Comparison of ENCODE assay signal across 12 cellular contexts in genomic region chr5:150559088-150559487, GRCh38.
"Had no signal": no experiment of that assay in that cellular context is flagged by ENCODE, and none has a peak within 500 bp of the region (broad histone marks: within the 10 kb centered on the region; RNA-seq: fewer than 3 reads in every experiment).

No MANE protein-coding gene starts in this region.

- H3K9me3 ChIP-seq: gastroesophageal sphincter, ovary, suprapubic skin, upper lobe of left lung had no signal

- H3K27me3 Mint-ChIP-seq: activated CD4-positive, alpha-beta T cell treated with anti-CD3 and anti-CD28 coated beads, Interleukin-2, amount 10 ng/mL, durations not matched to agents 7 days and 5 days had no signal

- H3K36me3 ChIP-seq: ovary had no signal

- H3K4me1 Mint-ChIP-seq: activated CD4-positive, alpha-beta T cell treated with anti-CD3 and anti-CD28 coated beads, Interleukin-2, amount 10 ng/mL, durations not matched to agents 7 days and 5 days; activated naive CD4-positive, alpha-beta T cell treated with anti-CD3 and anti-CD28 coated beads, Interleukin-2, amount 10 ng/mL, durations not matched to agents 7 days and 5 days had no signal

- H3K27ac ChIP-seq: ovary, skin epidermis, suprapubic skin, upper lobe of left lung had no signal

- H3K4me3 ChIP-seq: gastroesophageal sphincter, ovary, skin epidermis, suprapubic skin, upper lobe of left lung had no signal

- H3K36me3 Mint-ChIP-seq: activated naive CD4-positive, alpha-beta T cell treated with anti-CD3 and anti-CD28 coated beads, Interleukin-2, amount 10 ng/mL, durations not matched to agents 7 days and 5 days had no signal

- H3K9me3 Mint-ChIP-seq: activated CD4-positive, alpha-beta T cell treated with anti-CD3 and anti-CD28 coated beads, Interleukin-2, amount 10 ng/mL, durations not matched to agents 7 days and 5 days; activated naive CD4-positive, alpha-beta T cell treated with anti-CD3 and anti-CD28 coated beads, Interleukin-2, amount 10 ng/mL, durations not matched to agents 7 days and 5 days had no signal

- H3K4me3 Mint-ChIP-seq: activated CD4-positive, alpha-beta T cell treated with anti-CD3 and anti-CD28 coated beads, Interleukin-2, amount 10 ng/mL, durations not matched to agents 7 days and 5 days; activated naive CD4-positive, alpha-beta T cell treated with anti-CD3 and anti-CD28 coated beads, Interleukin-2, amount 10 ng/mL, durations not matched to agents 7 days and 5 days; neural crest cell had no signal

- ATAC-seq: gastroesophageal sphincter; left colon; stimulated activated naive CD8-positive, alpha-beta T cell treated with anti-CD3 and anti-CD28 coated beads, Interleukin-15, Interleukin-2, amounts not matched to agents 100 U/mL and 50 U/mL, for 24 hours had no signal

- H3K27ac Mint-ChIP-seq: activated CD4-positive, alpha-beta T cell treated with anti-CD3 and anti-CD28 coated beads, Interleukin-2, amount 10 ng/mL, durations not matched to agents 7 days and 5 days; activated naive CD4-positive, alpha-beta T cell treated with anti-CD3 and anti-CD28 coated beads, Interleukin-2, amount 10 ng/mL, durations not matched to agents 7 days and 5 days had no signal

- H3K27me3 ChIP-seq: gastroesophageal sphincter, ovary, suprapubic skin, upper lobe of left lung had no signal

- DNase-seq: activated CD4-positive, alpha-beta T cell treated with anti-CD3 and anti-CD28 coated beads, Interleukin-2, amount 10 ng/mL, durations not matched to agents 7 days and 5 days; activated naive CD4-positive, alpha-beta T cell treated with anti-CD3 and anti-CD28 coated beads, Interleukin-2, amount 10 ng/mL, durations not matched to agents 7 days and 5 days; ovary; stimulated activated CD4-positive, alpha-beta T cell treated with anti-CD3 and anti-CD28 coated beads, Interleukin-15, amount 100 ng/mL, for 24 hours; stimulated activated CD4-positive, alpha-beta T cell treated with anti-CD3 and anti-CD28 coated beads, Interleukin-4, amount 100 ng/mL, for 1 hour; stimulated activated naive CD8-positive, alpha-beta T cell treated with anti-CD3 and anti-CD28 coated beads, Interleukin-15, Interleukin-2, amounts not matched to agents 100 U/mL and 50 U/mL, for 24 hours; upper lobe of left lung had no signal
